Comparison of ENCODE assay signal across 15 cellular contexts in genomic region chr6:167543602-167544506, GRCh38.
DNase-seq lines count a peak whose midpoint lies in the region; ATAC-seq and TF ChIP-seq lines count a peak whose summit lies in the region.
"Had no signal": no experiment of that assay in that cellular context is flagged by ENCODE, and none has a peak within 500 bp of the region (broad histone marks: within the 10 kb centered on the region; RNA-seq: fewer than 3 reads in every experiment).

No MANE protein-coding gene starts in this region.

- peak; percentile 12 for DNase-seq in AG10803 (ENCODE audit: low read depth)
- DNase-seq in left cardiac atrium, result peak; percentile 66
- peak; percentile 26 for DNase-seq in pulmonary artery endothelial cell (ENCODE audit: low read depth, low spot score)
- DNase-seq in NCI-H526 (lab: John Stamatoyannopoulos, UW), result no peak
- DNase-seq in stimulated activated CD4-positive, alpha-beta T cell treated with anti-CD3 and anti-CD28 coated beads, Interleukin-2, amount 100 ng/mL, for 24 hours, result no peak
- DNase-seq: activated CD4-positive, alpha-beta memory T cell treated with anti-CD3 and anti-CD28 coated beads, Interleukin-2, amount 10 ng/mL, durations not matched to agents 7 days and 5 days; activated effector memory CD4-positive, alpha-beta T cell treated with anti-CD3 and anti-CD28 coated beads, Interleukin-2, amount 50 U/mL, for 16 hours; COR-L47; immature natural killer cell; NCI-H226; OCI-M1 had no signal

- intact Hi-C loops in left cardiac atrium (cut with DNase I), result no loop called here

- peaks cover 7% of the 10 kb centered on the region for H3K27me3 Mint-ChIP-seq in brain
- H3K27me3 Mint-ChIP-seq: activated CD4-positive, alpha-beta memory T cell treated with anti-CD3 and anti-CD28 coated beads, Interleukin-2, amount 10 ng/mL, durations not matched to agents 7 days and 5 days had no signal

- TF ChIP-seq CTCF in AG10803 (conservative IDR thresholded peaks at IDR 0.05; ENCODE audit: low read length), result no peak
- no peak for TF ChIP-seq CTCF in brain (conservative IDR thresholded peaks at IDR 0.05)

- H3K4me1 Mint-ChIP-seq in brain, result peaks cover 21% of the 10 kb centered on the region
- H3K4me1 Mint-ChIP-seq: activated CD4-positive, alpha-beta memory T cell treated with anti-CD3 and anti-CD28 coated beads, Interleukin-2, amount 10 ng/mL, durations not matched to agents 7 days and 5 days; immature natural killer cell had no signal

- H3K4me3 Mint-ChIP-seq in brain, result peak overlapping the region in 2 of 5 experiments; percentile 41 to 55
- H3K4me3 Mint-ChIP-seq: activated CD4-positive, alpha-beta memory T cell treated with anti-CD3 and anti-CD28 coated beads, Interleukin-2, amount 10 ng/mL, durations not matched to agents 7 days and 5 days; immature natural killer cell had no signal

- peaks cover 13% of the 10 kb centered on the region for H3K36me3 Mint-ChIP-seq in brain
- H3K36me3 Mint-ChIP-seq: immature natural killer cell had no signal

- H3K4me3 ChIP-seq in AG10803 (ENCODE audit: low read length), result no peak overlapping the region
- H3K4me3 ChIP-seq: cardiac muscle cell had no signal

- H3K9me3 Mint-ChIP-seq in brain, result peaks cover 14 to 29% (median 25%) of the 10 kb centered on the region in 5 experiments
- H3K9me3 Mint-ChIP-seq: activated CD4-positive, alpha-beta memory T cell treated with anti-CD3 and anti-CD28 coated beads, Interleukin-2, amount 10 ng/mL, durations not matched to agents 7 days and 5 days had no signal

- peak; percentile 71 to 93 for ATAC-seq in left cardiac atrium
- no peak for ATAC-seq in GM21367 (IDR thresholded peaks at IDR 0.05; ENCODE audit: unreplicated experiment)
- ATAC-seq in HG03280 (IDR thresholded peaks at IDR 0.05; ENCODE audit: unreplicated experiment), result no peak

- peak overlapping the region; percentile 17 to 96 (median 62) for H3K27ac Mint-ChIP-seq in brain
- H3K27ac Mint-ChIP-seq: activated CD4-positive, alpha-beta memory T cell treated with anti-CD3 and anti-CD28 coated beads, Interleukin-2, amount 10 ng/mL, durations not matched to agents 7 days and 5 days; immature natural killer cell had no signal

Comparison
In these comparisons a context has a peak if more than half of its experiments do, and no peak if none do; other contexts are left out.
1. DNase-seq: peak in AG10803 (single experiment), left cardiac atrium (single experiment) and pulmonary artery endothelial cell (single experiment); none in NCI-H526 (0 of 2) and stimulated activated CD4-positive, alpha-beta T cell treated with anti-CD3 and anti-CD28 coated beads, Interleukin-2, amount 100 ng/mL, for 24 hours (0 of 2).
2. ATAC-seq: peak in left cardiac atrium (2 of 2); none in GM21367 (single experiment) and HG03280 (single experiment).